Comparison of ENCODE assay signal across 1 cellular context in genomic region chr2:178807227-178808008, GRCh38.
TF ChIP-seq lines count a peak whose summit lies in the region.

TSS of gene TTN (minus strand) at chr2:178807423. CDS start at chr2:178804642, 2,781 bp downstream.

TF ChIP-seq in GM23338, 12 proteins besides CTCF, POLR2A, EP300 and RAD21 (continued from another document):
- no peak for TF ChIP-seq REST (IDR thresholded peaks at IDR 0.05; ENCODE audit: unreplicated experiment)
- no peak for TF ChIP-seq ZNF331 (CRISPR knock-in tag; IDR thresholded peaks at IDR 0.05; ENCODE audit: low read depth)
- no peak for TF ChIP-seq EZH2phosphoT487 (IDR thresholded peaks at IDR 0.05; ENCODE audit: unreplicated experiment)
- TF ChIP-seq CREB1 (CRISPR knock-in tag; IDR thresholded peaks at IDR 0.05; ENCODE audit: low read depth), result no peak
